Comparison of ENCODE assay signal across 1 cellular context in the genomic region with DNA sequence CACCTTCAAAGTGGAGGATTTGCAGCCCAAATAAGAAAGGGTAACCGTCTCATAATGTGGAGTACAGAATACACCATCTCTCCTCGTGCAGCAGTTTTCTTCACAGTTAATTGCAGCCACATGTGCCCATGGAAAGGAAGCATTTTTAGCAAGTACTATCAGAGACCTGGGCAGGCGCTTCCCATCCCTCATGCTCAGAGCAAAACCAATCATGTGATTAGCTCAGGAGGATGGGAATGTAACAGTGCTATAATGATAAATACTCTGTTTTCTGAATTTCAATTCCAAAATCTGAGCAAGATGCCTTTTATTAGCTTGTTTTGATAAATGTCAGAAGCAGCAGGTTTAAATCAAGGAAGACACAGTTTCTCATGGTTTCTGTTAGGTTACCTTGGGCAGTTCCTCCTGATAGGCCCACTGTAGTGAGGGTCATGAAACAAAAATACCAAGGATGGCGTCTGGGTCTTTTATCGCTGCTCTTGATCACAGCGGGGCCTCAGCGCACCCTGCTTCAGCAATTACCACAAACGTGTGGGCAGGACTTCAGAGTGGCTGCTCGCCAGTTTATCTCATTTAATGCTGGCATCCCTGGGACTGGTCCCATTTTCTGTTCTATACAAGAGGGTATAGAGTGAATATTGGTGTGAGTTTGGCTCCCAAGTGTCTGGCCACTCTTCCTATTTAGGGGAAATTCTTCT.
TF ChIP-seq lines count a peak whose summit lies in the region.

No MANE protein-coding gene starts in this region.

TF ChIP-seq in SK-N-SH, 30 proteins besides CTCF, POLR2A, EP300 and RAD21 (continued from another document):
- TF ChIP-seq, protein P1, sequence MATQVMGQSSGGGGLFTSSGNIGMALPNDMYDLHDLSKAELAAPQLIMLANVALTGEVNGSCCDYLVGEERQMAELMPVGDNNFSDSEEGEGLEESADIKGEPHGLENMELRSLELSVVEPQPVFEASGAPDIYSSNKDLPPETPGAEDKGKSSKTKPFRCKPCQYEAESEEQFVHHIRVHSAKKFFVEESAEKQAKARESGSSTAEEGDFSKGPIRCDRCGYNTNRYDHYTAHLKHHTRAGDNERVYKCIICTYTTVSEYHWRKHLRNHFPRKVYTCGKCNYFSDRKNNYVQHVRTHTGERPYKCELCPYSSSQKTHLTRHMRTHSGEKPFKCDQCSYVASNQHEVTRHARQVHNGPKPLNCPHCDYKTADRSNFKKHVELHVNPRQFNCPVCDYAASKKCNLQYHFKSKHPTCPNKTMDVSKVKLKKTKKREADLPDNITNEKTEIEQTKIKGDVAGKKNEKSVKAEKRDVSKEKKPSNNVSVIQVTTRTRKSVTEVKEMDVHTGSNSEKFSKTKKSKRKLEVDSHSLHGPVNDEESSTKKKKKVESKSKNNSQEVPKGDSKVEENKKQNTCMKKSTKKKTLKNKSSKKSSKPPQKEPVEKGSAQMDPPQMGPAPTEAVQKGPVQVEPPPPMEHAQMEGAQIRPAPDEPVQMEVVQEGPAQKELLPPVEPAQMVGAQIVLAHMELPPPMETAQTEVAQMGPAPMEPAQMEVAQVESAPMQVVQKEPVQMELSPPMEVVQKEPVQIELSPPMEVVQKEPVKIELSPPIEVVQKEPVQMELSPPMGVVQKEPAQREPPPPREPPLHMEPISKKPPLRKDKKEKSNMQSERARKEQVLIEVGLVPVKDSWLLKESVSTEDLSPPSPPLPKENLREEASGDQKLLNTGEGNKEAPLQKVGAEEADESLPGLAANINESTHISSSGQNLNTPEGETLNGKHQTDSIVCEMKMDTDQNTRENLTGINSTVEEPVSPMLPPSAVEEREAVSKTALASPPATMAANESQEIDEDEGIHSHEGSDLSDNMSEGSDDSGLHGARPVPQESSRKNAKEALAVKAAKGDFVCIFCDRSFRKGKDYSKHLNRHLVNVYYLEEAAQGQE (IDR thresholded peaks at IDR 0.05; ENCODE audit: low read depth, low read length), result no peak
- TF ChIP-seq TAF1 (IDR thresholded peaks at IDR 0.05; ENCODE audit: borderline replicate concordance, low read depth, low read length) (no peak), YY1 (IDR thresholded peaks at IDR 0.05; ENCODE audit: low read depth) (no peak), RCOR1 (IDR thresholded peaks at IDR 0.05; ENCODE audit: low read length) (0 out of 2 replicates have a peak, but pooled peaks have one; percentile 25), NFIC (IDR thresholded peaks at IDR 0.05; ENCODE audit: borderline replicate concordance) (peak; percentile 58), TEAD4 (IDR thresholded peaks at IDR 0.05; ENCODE audit: borderline replicate concordance, insufficient read depth) (0 out of 2 replicates have a peak, but pooled peaks have one; percentile 44), RXRA (IDR thresholded peaks at IDR 0.05; ENCODE audit: borderline replicate concordance, low read depth) (no peak), TCF12 (IDR thresholded peaks at IDR 0.05) (peak; percentile 92), GABPA (IDR thresholded peaks at IDR 0.05; ENCODE audit: low read depth) (no peak), POLR2AphosphoS5 (IDR thresholded peaks at IDR 0.05; ENCODE audit: low read depth, low read length) (peak; percentile 63; the same call in 1 of the 2 replicates), FOSL2 (IDR thresholded peaks at IDR 0.05; ENCODE audit: borderline replicate concordance, low read depth) (no peak)
